ENCODE assay signal across 1 cellular context in the genomic region with DNA sequence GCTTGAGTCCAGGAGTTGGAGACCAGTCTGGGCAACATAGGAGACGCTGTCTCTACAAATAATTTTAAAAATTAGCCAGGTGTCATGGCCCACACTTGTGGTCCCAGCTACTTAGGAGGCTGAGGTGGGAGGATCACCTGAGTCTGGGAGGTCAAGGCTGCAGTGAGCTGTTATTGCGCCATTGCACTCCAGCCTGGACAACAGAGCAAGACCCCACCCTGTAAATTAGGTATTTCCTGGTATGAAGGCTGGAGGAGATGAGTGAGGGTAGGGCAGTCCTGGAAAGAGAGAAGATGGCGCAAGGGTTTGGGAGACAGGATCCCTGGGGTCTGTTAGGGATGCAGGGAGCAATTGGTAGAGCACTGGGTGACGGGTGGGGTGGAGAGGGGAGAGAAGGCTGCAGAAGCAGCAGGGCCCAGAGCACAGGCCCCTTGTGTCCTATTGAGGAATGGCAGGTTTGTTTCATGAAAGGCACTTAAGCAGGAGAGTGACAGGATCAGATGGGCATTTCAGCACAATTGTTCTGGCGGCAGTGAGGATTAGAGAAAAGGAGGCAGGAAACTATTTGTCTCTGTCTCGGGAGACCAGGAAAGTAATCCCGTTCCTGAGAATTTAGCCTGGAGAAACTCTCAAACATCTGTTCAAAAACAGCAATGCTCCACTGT.
TF ChIP-seq lines count a peak whose summit lies in the region.

No MANE protein-coding gene starts in this region.

TF ChIP-seq in GM12878, 131 proteins besides CTCF, POLR2A, EP300 and RAD21 (continued from another document):
- TF ChIP-seq, protein P1, sequence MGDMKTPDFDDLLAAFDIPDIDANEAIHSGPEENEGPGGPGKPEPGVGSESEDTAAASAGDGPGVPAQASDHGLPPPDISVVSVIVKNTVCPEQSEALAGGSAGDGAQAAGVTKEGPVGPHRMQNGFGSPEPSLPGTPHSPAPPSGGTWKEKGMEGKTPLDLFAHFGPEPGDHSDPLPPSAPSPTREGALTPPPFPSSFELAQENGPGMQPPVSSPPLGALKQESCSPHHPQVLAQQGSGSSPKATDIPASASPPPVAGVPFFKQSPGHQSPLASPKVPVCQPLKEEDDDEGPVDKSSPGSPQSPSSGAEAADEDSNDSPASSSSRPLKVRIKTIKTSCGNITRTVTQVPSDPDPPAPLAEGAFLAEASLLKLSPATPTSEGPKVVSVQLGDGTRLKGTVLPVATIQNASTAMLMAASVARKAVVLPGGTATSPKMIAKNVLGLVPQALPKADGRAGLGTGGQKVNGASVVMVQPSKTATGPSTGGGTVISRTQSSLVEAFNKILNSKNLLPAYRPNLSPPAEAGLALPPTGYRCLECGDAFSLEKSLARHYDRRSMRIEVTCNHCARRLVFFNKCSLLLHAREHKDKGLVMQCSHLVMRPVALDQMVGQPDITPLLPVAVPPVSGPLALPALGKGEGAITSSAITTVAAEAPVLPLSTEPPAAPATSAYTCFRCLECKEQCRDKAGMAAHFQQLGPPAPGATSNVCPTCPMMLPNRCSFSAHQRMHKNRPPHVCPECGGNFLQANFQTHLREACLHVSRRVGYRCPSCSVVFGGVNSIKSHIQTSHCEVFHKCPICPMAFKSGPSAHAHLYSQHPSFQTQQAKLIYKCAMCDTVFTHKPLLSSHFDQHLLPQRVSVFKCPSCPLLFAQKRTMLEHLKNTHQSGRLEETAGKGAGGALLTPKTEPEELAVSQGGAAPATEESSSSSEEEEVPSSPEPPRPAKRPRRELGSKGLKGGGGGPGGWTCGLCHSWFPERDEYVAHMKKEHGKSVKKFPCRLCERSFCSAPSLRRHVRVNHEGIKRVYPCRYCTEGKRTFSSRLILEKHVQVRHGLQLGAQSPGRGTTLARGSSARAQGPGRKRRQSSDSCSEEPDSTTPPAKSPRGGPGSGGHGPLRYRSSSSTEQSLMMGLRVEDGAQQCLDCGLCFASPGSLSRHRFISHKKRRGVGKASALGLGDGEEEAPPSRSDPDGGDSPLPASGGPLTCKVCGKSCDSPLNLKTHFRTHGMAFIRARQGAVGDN (IDR thresholded peaks at IDR 0.05): no peak
- TF ChIP-seq, protein P2, sequence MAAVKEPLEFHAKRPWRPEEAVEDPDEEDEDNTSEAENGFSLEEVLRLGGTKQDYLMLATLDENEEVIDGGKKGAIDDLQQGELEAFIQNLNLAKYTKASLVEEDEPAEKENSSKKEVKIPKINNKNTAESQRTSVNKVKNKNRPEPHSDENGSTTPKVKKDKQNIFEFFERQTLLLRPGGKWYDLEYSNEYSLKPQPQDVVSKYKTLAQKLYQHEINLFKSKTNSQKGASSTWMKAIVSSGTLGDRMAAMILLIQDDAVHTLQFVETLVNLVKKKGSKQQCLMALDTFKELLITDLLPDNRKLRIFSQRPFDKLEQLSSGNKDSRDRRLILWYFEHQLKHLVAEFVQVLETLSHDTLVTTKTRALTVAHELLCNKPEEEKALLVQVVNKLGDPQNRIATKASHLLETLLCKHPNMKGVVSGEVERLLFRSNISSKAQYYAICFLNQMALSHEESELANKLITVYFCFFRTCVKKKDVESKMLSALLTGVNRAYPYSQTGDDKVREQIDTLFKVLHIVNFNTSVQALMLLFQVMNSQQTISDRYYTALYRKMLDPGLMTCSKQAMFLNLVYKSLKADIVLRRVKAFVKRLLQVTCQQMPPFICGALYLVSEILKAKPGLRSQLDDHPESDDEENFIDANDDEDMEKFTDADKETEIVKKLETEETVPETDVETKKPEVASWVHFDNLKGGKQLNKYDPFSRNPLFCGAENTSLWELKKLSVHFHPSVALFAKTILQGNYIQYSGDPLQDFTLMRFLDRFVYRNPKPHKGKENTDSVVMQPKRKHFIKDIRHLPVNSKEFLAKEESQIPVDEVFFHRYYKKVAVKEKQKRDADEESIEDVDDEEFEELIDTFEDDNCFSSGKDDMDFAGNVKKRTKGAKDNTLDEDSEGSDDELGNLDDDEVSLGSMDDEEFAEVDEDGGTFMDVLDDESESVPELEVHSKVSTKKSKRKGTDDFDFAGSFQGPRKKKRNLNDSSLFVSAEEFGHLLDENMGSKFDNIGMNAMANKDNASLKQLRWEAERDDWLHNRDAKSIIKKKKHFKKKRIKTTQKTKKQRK (IDR thresholded peaks at IDR 0.05; ENCODE audit: low read depth, low read length): no peak
